Comparison of ENCODE assay signal across 25 cellular contexts in the genomic region with DNA sequence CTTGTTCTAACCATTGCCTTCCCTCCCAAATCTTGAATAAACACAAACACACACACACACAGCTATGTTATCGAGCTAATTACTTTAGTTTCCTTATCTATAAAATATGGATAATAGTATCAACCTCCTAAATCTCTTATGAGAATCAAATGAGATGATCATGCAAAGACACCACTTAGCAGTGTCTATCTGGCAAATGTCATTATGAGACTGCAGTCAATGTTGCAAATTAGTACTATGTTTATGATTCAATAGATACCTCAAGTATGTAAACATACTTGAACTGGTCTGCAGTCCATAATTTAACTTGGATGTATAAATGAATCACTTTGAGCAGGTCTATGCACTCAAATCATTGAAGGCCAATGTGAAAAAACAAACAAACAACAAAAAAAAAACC.
"Had no signal": no experiment of that assay in that cellular context is flagged by ENCODE, and none has a peak within 500 bp of the region (broad histone marks: within the 10 kb centered on the region; RNA-seq: fewer than 3 reads in every experiment).

No MANE protein-coding gene starts in this region.

- H3K4me3 ChIP-seq: breast epithelium, Peyer's patch, SJCRH30 had no signal

- ATAC-seq: activated CD8-positive, alpha-beta T cell treated with anti-CD3 and anti-CD28 coated beads, Interleukin-2, amount 10 ng/mL, durations not matched to agents 7 days and 5 days; T-helper 17 cell; WTC11 had no signal

- H3K27ac ChIP-seq: breast epithelium, RWPE1, SJCRH30 had no signal

- DNase-seq: activated CD4-positive, alpha-beta T cell treated with anti-CD3 and anti-CD28 coated beads for 48 hours; activated CD4-positive, alpha-beta T cell treated with anti-CD3 and anti-CD28 coated beads, Interleukin-2, amount 50 U/mL, for 4 hours; activated CD4-positive, CD25-positive, alpha-beta regulatory T cell treated with anti-CD3 and anti-CD28 coated beads, Interleukin-2, amount 50 U/mL, for 72 hours; activated CD8-positive, alpha-beta memory T cell treated with anti-CD3 and anti-CD28 coated beads, Interleukin-2, amount 50 U/mL, for 48 hours; activated CD8-positive, alpha-beta T cell treated with anti-CD3 and anti-CD28 coated beads, Interleukin-2, amount 10 ng/mL, durations not matched to agents 7 days and 5 days; activated naive CD4-positive, alpha-beta T cell treated with anti-CD3 and anti-CD28 coated beads, Interleukin-2, amount 50 U/mL, for 16 hours; activated naive CD8-positive, alpha-beta T cell treated with anti-CD3 and anti-CD28 coated beads, Interleukin-2, amount 10 ng/mL, durations not matched to agents 7 days and 5 days; activated T-cell treated with anti-CD3 and anti-CD28 coated beads, Interleukin-2, amount 50 U/mL, for 1 hour; aorta; caudate nucleus; KG1; NCI-H1048; NCI-H146; NCI-H187 treated with DMSO at 0.1 percent for 48 hours; NCI-H446; NCI-H524 treated with DMSO at 0.1 percent for 48 hours; NCI-H748 treated with DMSO at 0.1 percent for 48 hours; Peyer's patch; Right ventricle myocardium superior; SJCRH30; T-helper 17 cell; T-helper 9 cell had no signal

- H3K4me1 ChIP-seq: breast epithelium had no signal

- H3K9me3 ChIP-seq: breast epithelium, Peyer's patch, SJCRH30 had no signal

- H3K36me3 ChIP-seq: breast epithelium, Peyer's patch, SJCRH30 had no signal

- H3K27me3 ChIP-seq: breast epithelium, SJCRH30 had no signal
